8 cellular contexts compared by ENCODE assay signal in the genomic region with DNA sequence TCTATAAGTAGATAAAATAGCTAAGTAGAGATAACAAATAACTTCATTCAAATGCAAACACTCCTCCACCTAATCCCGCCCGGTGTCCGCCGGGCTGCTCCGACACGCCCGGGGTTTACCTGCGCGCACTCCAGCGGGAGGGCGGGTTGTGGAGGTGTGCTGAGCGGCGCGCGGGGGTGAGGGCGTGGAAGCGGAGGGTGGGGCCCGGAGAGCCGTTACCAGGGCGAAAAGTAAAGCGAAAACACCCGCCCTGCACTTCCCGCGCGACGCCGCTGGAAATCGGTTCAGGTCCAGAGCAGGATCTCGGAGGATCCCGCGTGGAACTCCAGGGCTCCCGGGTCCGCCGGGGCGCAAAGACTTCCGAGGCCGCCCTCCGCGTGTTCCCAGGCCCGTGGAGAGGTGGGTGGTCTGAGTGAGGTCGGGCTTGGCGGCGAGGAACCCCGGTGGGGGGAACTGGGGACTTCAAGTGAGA. TPM values are rescaled to one million over a fixed set of nuclear protein-coding genes. Genes with fewer than 3 reads are reported as not detected.
DNase-seq lines count a peak whose midpoint lies in the region; ATAC-seq and TF ChIP-seq lines count a peak whose summit lies in the region.

No MANE protein-coding gene starts in this region.

- no peak overlapping the region for H2BK5ac ChIP-seq in mesendoderm (ENCODE audit: low read length)

- H3K9ac ChIP-seq in mesendoderm (ENCODE audit: low read length), result peak overlapping the region; percentile 32

- H3K27ac ChIP-seq in WERI-Rb-1, result no peak overlapping the region
- no peak overlapping the region for H3K27ac ChIP-seq in mesendoderm (ENCODE audit: low read depth, low read length)

- H2AK5ac ChIP-seq in mesendoderm (ENCODE audit: low read length), result no peak overlapping the region

- DNase-seq in NCI-H2081 (lab: John Stamatoyannopoulos, UW) (peak; percentile 47 to 48), NCI-H2081 treated with DMSO at 0.1 percent for 48 hours (lab: John Stamatoyannopoulos, UW) (no peak), WERI-Rb-1 (peak; percentile 23), choroid plexus epithelial cell (ENCODE audit: low read depth) (no peak), mesendoderm (no peak), NK-92 (lab: John Stamatoyannopoulos, UW; ENCODE audit: unreplicated experiment) (no peak)
- peak; percentile 17 to 63 (median 36) for DNase-seq in stimulated activated naive CD4-positive, alpha-beta T cell (lab: John Stamatoyannopoulos, UW)

- no peak overlapping the region for H2BK120ac ChIP-seq in mesendoderm (ENCODE audit: low read depth, low read length)

- H4K8ac ChIP-seq in mesendoderm (ENCODE audit: low read depth, low read length), result no peak overlapping the region

- peak overlapping the region; percentile 42 for H3K4me3 ChIP-seq in WERI-Rb-1 (ENCODE audit: low read depth, low read length)
- H3K4me3 ChIP-seq in choroid plexus epithelial cell (ENCODE audit: low read depth, low read length), result peak overlapping the region; percentile 40
- no peak overlapping the region for H3K4me3 ChIP-seq in mesendoderm (ENCODE audit: low read length)

- no CpG with 5 or more reads among the region's 44 CpGs for WGBS in mesendoderm (ENCODE audit: extremely low coverage, insufficient coverage, low lambda C conversion rate)

- H4K5ac ChIP-seq in mesendoderm (ENCODE audit: low read length), result no peak overlapping the region

- H2BK15ac ChIP-seq in mesendoderm (replicated peaks; ENCODE audit: low read depth), result no peak overlapping the region

- peaks cover 8% of the 10 kb centered on the region for H3K79me1 ChIP-seq in mesendoderm (ENCODE audit: low read length)

- H3K27me3 ChIP-seq in WERI-Rb-1 (ENCODE audit: insufficient read depth, low read depth, severe bottlenecking) (peaks cover 31% of the 10 kb centered on the region), mesendoderm (ENCODE audit: insufficient read depth, low read length, poor library complexity) (peaks cover 10% of the 10 kb centered on the region)

- peak overlapping the region; percentile 30 for H3K56ac ChIP-seq in mesendoderm (ENCODE audit: low read length)

- H3K18ac ChIP-seq in mesendoderm (ENCODE audit: low read length), result peak overlapping the region; percentile 69

- ATAC-seq in HG02571 (IDR thresholded peaks at IDR 0.05; ENCODE audit: unreplicated experiment), result no peak

- peaks cover 19% of the 10 kb centered on the region for H3K79me2 ChIP-seq in mesendoderm (ENCODE audit: control insufficient read depth, insufficient read depth, low read length)

- H3K4me2 ChIP-seq in mesendoderm (ENCODE audit: low read length), result peak overlapping the region; percentile 94

- H3K36me3 ChIP-seq in WERI-Rb-1 (no peaks in the 10 kb centered on the region), mesendoderm (ENCODE audit: control insufficient read depth, insufficient read depth, low read length) (no peaks in the 10 kb centered on the region)

- H3K4ac ChIP-seq in mesendoderm (ENCODE audit: low read depth, low read length), result no peak overlapping the region

- H3K9me3 ChIP-seq in WERI-Rb-1 (ENCODE audit: severe bottlenecking), result no peaks in the 10 kb centered on the region

- H3K23ac ChIP-seq in mesendoderm (ENCODE audit: low read length), result no peak overlapping the region

- H3K4me1 ChIP-seq in mesendoderm (ENCODE audit: control insufficient read depth, low read depth, low read length), result peaks cover 20% of the 10 kb centered on the region

- TF ChIP-seq CTCF in WERI-Rb-1 (IDR thresholded peaks at IDR 0.05; ENCODE audit: low read depth, low read length) (no peak), choroid plexus epithelial cell (conservative IDR thresholded peaks at IDR 0.05; ENCODE audit: low read depth, low read length) (no peak)

RNA-seq across cellular contexts. Expression of a gene that starts 1.8 kb away (rescaled TPM):
- 19.0 TPM for polyA plus RNA-seq in mesendoderm (2013, experiment 1 of 2)
- 21.3 TPM for polyA plus RNA-seq in mesendoderm (2013, experiment 2 of 2)

Comparison
In these comparisons a context has a peak if more than half of its experiments do, and no peak if none do; other contexts are left out.
1. DNase-seq: peak in NCI-H2081 (2 of 2), WERI-Rb-1 (single experiment) and stimulated activated naive CD4-positive, alpha-beta T cell (6 of 6); none in NCI-H2081 treated with DMSO at 0.1 percent for 48 hours (single experiment), choroid plexus epithelial cell (single experiment), mesendoderm (single experiment) and NK-92 (single experiment).